Comparison of ENCODE assay signal across 24 cellular contexts in the genomic region with DNA sequence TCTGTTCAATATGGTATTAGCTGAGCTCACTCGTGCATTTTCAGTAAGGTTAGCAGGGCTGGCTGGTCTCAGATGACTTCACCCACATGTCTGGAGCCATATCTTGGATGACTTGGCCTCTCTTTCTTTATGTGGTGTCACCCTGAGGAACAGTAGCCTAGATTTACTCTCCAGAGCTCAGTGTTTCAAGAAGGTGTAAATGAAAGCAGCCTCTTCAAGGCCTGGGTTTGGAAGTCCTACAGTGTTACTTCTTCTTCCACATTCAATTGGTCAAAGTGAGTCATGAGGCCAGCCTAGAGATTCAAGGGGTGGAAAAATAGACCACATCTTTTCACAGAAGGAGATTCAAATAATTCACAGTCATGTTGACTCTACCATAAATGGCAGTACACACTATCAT. TPM values are rescaled to one million over a fixed set of nuclear protein-coding genes. Genes with fewer than 3 reads are reported as not detected.
"Had no signal": no experiment of that assay in that cellular context is flagged by ENCODE, and none has a peak within 500 bp of the region (broad histone marks: within the 10 kb centered on the region; RNA-seq: fewer than 3 reads in every experiment).

No MANE protein-coding gene starts in this region.

- H3K27me3 ChIP-seq: dorsolateral prefrontal cortex, gastrocnemius medialis, left lung, neutrophil, right lobe of liver, tibial nerve, upper lobe of left lung had no signal

- H3K9me3 ChIP-seq: gastrocnemius medialis, left lung, mucosa of descending colon, neutrophil, right lobe of liver, thoracic aorta, tibial nerve, upper lobe of left lung had no signal

- H3K9ac ChIP-seq: parathyroid adenoma had no signal

- H2AFZ ChIP-seq: parathyroid adenoma had no signal

- H3K4me3 ChIP-seq: dorsolateral prefrontal cortex, gastrocnemius medialis, left lung, mucosa of descending colon, right lobe of liver, thoracic aorta, tibial nerve, upper lobe of left lung had no signal

- H3K36me3 ChIP-seq: gastrocnemius medialis, left lung, neutrophil, right lobe of liver, thoracic aorta, upper lobe of left lung had no signal

- H3K4me1 ChIP-seq: right lobe of liver had no signal

- DNase-seq: dorsolateral prefrontal cortex; effector CD4-positive, alpha-beta T cell; gastrocnemius medialis; head of caudate nucleus; left lung; mesenchymal stem cell; mucosa of descending colon; naive B cell; right lobe of liver; small intestine; stimulated activated CD4-positive, alpha-beta T cell treated with anti-CD3 and anti-CD28 coated beads, Interleukin-15, amount 100 ng/mL, for 24 hours; stimulated activated CD4-positive, alpha-beta T cell treated with anti-CD3 and anti-CD28 coated beads, Interleukin-2, amount 100 ng/mL, for 48 hours; stimulated activated naive CD4-positive, alpha-beta T cell; substantia nigra; upper lobe of left lung had no signal

- ATAC-seq: gastrocnemius medialis; left lung; mucosa of descending colon; natural killer cell treated with Interleukin-12 subunit alpha and Interleukin-12 subunit beta and Interleukin-15 and Interleukin-18, amount 100 ng/mL, for 72 hours had no signal

- H3K79me2 ChIP-seq: parathyroid adenoma had no signal

- H3K27ac ChIP-seq: dorsolateral prefrontal cortex, gastrocnemius medialis, left lung, neutrophil, parathyroid adenoma, right lobe of liver, thoracic aorta, tibial nerve, upper lobe of left lung had no signal

- FAIRE-seq: colon, keratinocyte, small intestine, urothelium cell line had no signal

RNA-seq across cellular contexts. Expression of a gene that starts 12.2 kb away (rescaled TPM):
- total RNA-seq: progenitor cell of endocrine pancreas had no signal
- polyA plus RNA-seq: keratinocyte had no signal
